ENCODE assay signal across 9 cellular contexts in genomic region chr11:7080900-7081299, GRCh38. TPM values are rescaled to one million over a fixed set of nuclear protein-coding genes. Genes with fewer than 3 reads are reported as not detected.
"Had no signal": no experiment of that assay in that cellular context is flagged by ENCODE, and none has a peak within 500 bp of the region (broad histone marks: within the 10 kb centered on the region; RNA-seq: fewer than 3 reads in every experiment).

No MANE protein-coding gene starts in this region.

- DNase-seq: IMR-90, KBM-7, KG1 had no signal

- FAIRE-seq: HepG2, HTR-8/SVneo had no signal

- ATAC-seq: HepG2 had no signal

- H3K4me2 ChIP-seq: KMS-11 had no signal

- H3K9ac ChIP-seq: KMS-11 had no signal

- H3K27ac ChIP-seq: HL-60, KMS-11 had no signal

RNA-seq across cellular contexts. Expression of gene RBMXL2, which starts 7.9 kb away (rescaled TPM):
- total RNA-seq: HepG2, HT1080, IMR-90 had no signal
- polyA plus RNA-seq: HepG2, IgD-negative memory B cell, IMR-90 had no signal
